1 cellular context compared by ENCODE assay signal in the genomic region with DNA sequence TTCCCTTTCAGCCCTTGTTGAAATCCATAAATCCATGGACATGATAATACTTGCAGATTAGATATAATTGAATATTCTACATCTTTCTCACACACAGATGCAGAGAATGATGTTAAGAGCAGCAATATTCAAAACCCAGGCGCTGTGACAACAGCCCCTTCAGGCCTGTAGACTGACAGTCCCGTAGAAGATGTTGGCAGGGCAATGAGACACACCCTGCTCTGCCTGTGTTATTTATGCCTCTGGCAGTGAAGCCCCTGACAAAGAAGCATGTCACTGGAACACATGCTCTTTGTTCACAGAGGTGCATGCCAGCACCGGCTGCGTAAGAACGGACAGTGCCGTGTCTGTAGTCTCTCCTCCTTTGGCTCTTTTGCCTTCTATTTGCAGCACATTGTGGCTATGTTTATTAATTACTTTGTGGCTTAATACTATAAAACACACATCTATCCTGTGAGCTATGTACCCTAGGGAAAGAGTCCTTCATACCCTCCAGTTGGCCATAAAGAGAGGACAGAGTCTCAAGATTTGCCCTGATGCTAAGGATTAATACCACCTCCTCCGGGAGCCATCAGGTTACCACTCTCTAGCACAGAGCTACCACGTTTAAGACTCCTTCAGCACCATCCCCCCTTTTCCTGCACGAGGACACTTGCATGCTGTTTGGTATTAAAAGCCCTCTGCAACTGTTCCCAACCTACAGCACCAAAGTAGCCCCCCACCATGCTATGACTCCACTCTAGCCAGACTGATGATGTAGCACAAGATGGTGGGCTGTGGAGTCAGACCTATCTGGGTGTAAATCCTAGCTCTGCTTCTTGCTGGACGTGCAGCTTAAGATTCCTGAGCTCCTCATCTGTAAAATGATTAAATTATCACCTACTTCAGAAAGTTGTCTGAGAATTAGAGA.
TF ChIP-seq lines count a peak whose summit lies in the region.

No MANE protein-coding gene starts in this region.

TF ChIP-seq in K562, 482 proteins besides CTCF, POLR2A, EP300 and RAD21 (continued from another document and continues in another):
- TF ChIP-seq FOXP4 (CRISPR knock-in tag; IDR thresholded peaks at IDR 0.05; ENCODE audit: borderline replicate concordance) (0 out of 2 replicates have a peak, but pooled peaks have one; percentile 28), E2F6 (IDR thresholded peaks at IDR 0.05; ENCODE audit: borderline replicate concordance in 1 of 2, extremely low read depth in 1 of 2, insufficient read depth in 1 of 2, insufficient read length in 1 of 2, low read depth in 1 of 2, low read length in 1 of 2, poor library complexity in 1 of 2, severe bottlenecking in 1 of 2) (peak in 1 of 2 experiments; percentile 45), E2F3 (CRISPR knock-in tag; IDR thresholded peaks at IDR 0.05) (0 out of 2 replicates have a peak, but pooled peaks have one; percentile 22), TCF7L2 (IDR thresholded peaks at IDR 0.05; ENCODE audit: low read depth, low read length) (no peak), E2F1 (CRISPR knock-in tag; IDR thresholded peaks at IDR 0.05) (no peak), ZBTB5 (IDR thresholded peaks at IDR 0.05) (no peak), SIN3B (IDR thresholded peaks at IDR 0.05; ENCODE audit: low read depth) (no peak), RBBP5 (IDR thresholded peaks at IDR 0.05; ENCODE audit: borderline replicate concordance, insufficient read depth, low read length, poor library complexity, severe bottlenecking) (peak; percentile 4), DIDO1 (tag; IDR thresholded peaks at IDR 0.05; ENCODE audit: low read depth) (no peak), SMAD4 (CRISPR knock-in tag; conservative IDR thresholded peaks at IDR 0.05) (peak; percentile 70; the same call in 1 of the 2 replicates), ZNF707 (CRISPR knock-in tag; conservative IDR thresholded peaks at IDR 0.05) (no peak), TSC22D4 (tag; IDR thresholded peaks at IDR 0.05) (no peak), PYGO2 (tag; IDR thresholded peaks at IDR 0.05) (peak; percentile 16; the same call in 1 of the 2 replicates), ZNF512 (tag; IDR thresholded peaks at IDR 0.05) (no peak), ZBTB7A (IDR thresholded peaks at IDR 0.05; ENCODE audit: borderline replicate concordance, control insufficient read depth, low read depth, low read length) (no peak), SNRNP70 (optimal IDR thresholded peaks at IDR 0.05; ENCODE audit: low read depth, low read length) (no peak), CREB3 (tag; conservative IDR thresholded peaks at IDR 0.05; ENCODE audit: low read depth) (0 out of 2 replicates have a peak, but pooled peaks have one; percentile 68), HDAC8 (tag; IDR thresholded peaks at IDR 0.05) (no peak), SMARCB1 (IDR thresholded peaks at IDR 0.05; ENCODE audit: insufficient read length, low read depth) (no peak), HDAC1 (IDR thresholded peaks at IDR 0.05) (0 out of 4 replicates have a peak, but pooled peaks of 1 of the 2 experiments have one; percentile 15), DMBX1 (CRISPR knock-in tag; IDR thresholded peaks at IDR 0.05; ENCODE audit: borderline replicate concordance) (peak; percentile 79; the same call in 1 of the 2 replicates), TBP (optimal IDR thresholded peaks at IDR 0.05; ENCODE audit: low read depth, low read length) (no peak), CBX5 (IDR thresholded peaks at IDR 0.05; ENCODE audit: borderline replicate concordance, low read depth) (no peak)
- TF ChIP-seq, protein P1, sequence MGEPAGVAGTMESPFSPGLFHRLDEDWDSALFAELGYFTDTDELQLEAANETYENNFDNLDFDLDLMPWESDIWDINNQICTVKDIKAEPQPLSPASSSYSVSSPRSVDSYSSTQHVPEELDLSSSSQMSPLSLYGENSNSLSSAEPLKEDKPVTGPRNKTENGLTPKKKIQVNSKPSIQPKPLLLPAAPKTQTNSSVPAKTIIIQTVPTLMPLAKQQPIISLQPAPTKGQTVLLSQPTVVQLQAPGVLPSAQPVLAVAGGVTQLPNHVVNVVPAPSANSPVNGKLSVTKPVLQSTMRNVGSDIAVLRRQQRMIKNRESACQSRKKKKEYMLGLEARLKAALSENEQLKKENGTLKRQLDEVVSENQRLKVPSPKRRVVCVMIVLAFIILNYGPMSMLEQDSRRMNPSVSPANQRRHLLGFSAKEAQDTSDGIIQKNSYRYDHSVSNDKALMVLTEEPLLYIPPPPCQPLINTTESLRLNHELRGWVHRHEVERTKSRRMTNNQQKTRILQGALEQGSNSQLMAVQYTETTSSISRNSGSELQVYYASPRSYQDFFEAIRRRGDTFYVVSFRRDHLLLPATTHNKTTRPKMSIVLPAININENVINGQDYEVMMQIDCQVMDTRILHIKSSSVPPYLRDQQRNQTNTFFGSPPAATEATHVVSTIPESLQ (CRISPR knock-in tag; IDR thresholded peaks at IDR 0.05), result 0 out of 2 replicates have a peak, but pooled peaks have one; percentile 50
- TF ChIP-seq, protein P2, sequence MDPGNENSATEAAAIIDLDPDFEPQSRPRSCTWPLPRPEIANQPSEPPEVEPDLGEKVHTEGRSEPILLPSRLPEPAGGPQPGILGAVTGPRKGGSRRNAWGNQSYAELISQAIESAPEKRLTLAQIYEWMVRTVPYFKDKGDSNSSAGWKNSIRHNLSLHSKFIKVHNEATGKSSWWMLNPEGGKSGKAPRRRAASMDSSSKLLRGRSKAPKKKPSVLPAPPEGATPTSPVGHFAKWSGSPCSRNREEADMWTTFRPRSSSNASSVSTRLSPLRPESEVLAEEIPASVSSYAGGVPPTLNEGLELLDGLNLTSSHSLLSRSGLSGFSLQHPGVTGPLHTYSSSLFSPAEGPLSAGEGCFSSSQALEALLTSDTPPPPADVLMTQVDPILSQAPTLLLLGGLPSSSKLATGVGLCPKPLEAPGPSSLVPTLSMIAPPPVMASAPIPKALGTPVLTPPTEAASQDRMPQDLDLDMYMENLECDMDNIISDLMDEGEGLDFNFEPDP (CRISPR knock-in tag; IDR thresholded peaks at IDR 0.05), result 0 out of 2 replicates have a peak, but pooled peaks have one; percentile 11
- TF ChIP-seq, protein P3, sequence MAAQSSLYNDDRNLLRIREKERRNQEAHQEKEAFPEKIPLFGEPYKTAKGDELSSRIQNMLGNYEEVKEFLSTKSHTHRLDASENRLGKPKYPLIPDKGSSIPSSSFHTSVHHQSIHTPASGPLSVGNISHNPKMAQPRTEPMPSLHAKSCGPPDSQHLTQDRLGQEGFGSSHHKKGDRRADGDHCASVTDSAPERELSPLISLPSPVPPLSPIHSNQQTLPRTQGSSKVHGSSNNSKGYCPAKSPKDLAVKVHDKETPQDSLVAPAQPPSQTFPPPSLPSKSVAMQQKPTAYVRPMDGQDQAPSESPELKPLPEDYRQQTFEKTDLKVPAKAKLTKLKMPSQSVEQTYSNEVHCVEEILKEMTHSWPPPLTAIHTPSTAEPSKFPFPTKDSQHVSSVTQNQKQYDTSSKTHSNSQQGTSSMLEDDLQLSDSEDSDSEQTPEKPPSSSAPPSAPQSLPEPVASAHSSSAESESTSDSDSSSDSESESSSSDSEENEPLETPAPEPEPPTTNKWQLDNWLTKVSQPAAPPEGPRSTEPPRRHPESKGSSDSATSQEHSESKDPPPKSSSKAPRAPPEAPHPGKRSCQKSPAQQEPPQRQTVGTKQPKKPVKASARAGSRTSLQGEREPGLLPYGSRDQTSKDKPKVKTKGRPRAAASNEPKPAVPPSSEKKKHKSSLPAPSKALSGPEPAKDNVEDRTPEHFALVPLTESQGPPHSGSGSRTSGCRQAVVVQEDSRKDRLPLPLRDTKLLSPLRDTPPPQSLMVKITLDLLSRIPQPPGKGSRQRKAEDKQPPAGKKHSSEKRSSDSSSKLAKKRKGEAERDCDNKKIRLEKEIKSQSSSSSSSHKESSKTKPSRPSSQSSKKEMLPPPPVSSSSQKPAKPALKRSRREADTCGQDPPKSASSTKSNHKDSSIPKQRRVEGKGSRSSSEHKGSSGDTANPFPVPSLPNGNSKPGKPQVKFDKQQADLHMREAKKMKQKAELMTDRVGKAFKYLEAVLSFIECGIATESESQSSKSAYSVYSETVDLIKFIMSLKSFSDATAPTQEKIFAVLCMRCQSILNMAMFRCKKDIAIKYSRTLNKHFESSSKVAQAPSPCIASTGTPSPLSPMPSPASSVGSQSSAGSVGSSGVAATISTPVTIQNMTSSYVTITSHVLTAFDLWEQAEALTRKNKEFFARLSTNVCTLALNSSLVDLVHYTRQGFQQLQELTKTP (IDR thresholded peaks at IDR 0.05; ENCODE audit: low read depth in 1 of 2, partially characterized antibody in 2 of 2), result peak; percentile 22 to 25
- TF ChIP-seq, protein P4, sequence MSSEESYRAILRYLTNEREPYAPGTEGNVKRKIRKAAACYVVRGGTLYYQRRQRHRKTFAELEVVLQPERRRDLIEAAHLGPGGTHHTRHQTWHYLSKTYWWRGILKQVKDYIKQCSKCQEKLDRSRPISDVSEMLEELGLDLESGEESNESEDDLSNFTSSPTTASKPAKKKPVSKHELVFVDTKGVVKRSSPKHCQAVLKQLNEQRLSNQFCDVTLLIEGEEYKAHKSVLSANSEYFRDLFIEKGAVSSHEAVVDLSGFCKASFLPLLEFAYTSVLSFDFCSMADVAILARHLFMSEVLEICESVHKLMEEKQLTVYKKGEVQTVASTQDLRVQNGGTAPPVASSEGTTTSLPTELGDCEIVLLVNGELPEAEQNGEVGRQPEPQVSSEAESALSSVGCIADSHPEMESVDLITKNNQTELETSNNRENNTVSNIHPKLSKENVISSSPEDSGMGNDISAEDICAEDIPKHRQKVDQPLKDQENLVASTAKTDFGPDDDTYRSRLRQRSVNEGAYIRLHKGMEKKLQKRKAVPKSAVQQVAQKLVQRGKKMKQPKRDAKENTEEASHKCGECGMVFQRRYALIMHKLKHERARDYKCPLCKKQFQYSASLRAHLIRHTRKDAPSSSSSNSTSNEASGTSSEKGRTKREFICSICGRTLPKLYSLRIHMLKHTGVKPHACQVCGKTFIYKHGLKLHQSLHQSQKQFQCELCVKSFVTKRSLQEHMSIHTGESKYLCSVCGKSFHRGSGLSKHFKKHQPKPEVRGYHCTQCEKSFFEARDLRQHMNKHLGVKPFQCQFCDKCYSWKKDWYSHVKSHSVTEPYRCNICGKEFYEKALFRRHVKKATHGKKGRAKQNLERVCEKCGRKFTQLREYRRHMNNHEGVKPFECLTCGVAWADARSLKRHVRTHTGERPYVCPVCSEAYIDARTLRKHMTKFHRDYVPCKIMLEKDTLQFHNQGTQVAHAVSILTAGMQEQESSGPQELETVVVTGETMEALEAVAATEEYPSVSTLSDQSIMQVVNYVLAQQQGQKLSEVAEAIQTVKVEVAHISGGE (CRISPR knock-in tag; IDR thresholded peaks at IDR 0.05), result peak in 1 of 3 experiments; percentile 31; a peak in 1 of 6 replicates
